In the genomic region with DNA sequence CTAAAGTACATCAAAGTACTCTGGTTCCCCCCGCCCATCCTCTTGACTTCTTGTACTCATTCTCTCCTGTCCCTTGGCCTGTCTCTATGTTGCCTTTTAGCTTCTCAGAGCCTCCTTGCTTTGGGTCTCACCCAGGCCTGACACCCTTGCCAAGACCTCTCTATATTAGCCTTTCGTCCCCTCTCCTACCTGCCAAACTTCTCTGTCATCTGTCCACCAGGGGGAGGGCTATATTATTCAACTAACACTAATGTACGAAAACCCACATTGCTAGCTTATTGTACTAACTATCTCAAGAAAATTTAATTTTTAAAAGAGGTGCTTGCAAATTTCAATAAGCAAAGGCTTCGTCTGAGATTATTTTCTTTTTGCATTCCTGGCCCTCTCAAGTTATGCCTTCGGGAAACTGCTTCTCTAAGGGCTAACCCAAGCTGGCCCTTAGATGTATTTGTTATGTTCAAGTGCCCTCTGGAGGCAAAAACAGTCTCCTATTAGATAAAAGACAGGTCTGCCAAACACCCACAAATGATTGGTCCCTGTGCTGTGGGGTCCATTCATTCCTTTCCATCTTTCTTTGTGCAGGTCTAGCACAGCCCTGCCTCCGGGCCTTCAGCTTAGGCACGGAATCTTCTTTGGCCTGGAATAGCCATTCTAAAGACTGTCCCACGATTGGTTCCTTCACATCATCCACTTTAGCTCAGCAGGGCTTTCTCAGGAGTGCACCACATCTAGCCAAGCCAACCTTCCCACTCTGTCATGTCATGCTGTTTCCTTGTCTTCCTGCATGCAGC, we compare ENCODE assay signal across 8 cellular contexts. TPM values are rescaled to one million over a fixed set of nuclear protein-coding genes. Genes with fewer than 3 reads are reported as not detected.
DNase-seq lines count a peak whose midpoint lies in the region; ATAC-seq and TF ChIP-seq lines count a peak whose summit lies in the region.

No MANE protein-coding gene starts in this region.

- H3K36me3 ChIP-seq in NT2/D1 (ENCODE audit: insufficient read depth, insufficient read length, low read length) (no peaks in the 10 kb centered on the region), heart right ventricle (no peaks in the 10 kb centered on the region), rectal smooth muscle tissue (ENCODE audit: control insufficient read depth, insufficient read depth, low read length) (no peaks in the 10 kb centered on the region)

- H3K4me1 ChIP-seq in NT2/D1 (ENCODE audit: insufficient read depth, insufficient read length) (peaks cover 3% of the 10 kb centered on the region), heart right ventricle (peaks cover 0 to 25% (median 0%) of the 10 kb centered on the region in 9 donors), rectal smooth muscle tissue (ENCODE audit: control insufficient read depth, insufficient read depth, low read length) (no peaks in the 10 kb centered on the region)

- WGBS in heart right ventricle, 2 donors = 13 to 16% methylated on average over 8 of the region's 8 CpGs

- H3K27ac ChIP-seq in HL-60 (replicated peaks) (peak overlapping the region; percentile 66), heart right ventricle (peak overlapping the region in 2 of 10 donors; percentile 44 to 79), rectal smooth muscle tissue (ENCODE audit: low read depth, low read length) (no peak overlapping the region)

- H3K27ac Mint-ChIP-seq in activated naive CD8-positive, alpha-beta T cell = peak overlapping the region; percentile 100

- peak overlapping the region; percentile 22 for H3K4me3 ChIP-seq in HL-60 (replicated peaks; ENCODE audit: insufficient read depth, low read length)
- no peak overlapping the region for H3K4me3 ChIP-seq in NT2/D1 (ENCODE audit: insufficient read length, low read depth)
- H3K4me3 ChIP-seq in heart right ventricle = peak overlapping the region in 6 of 10 donors; percentile 21 to 41 (median 37)
- H3K4me3 ChIP-seq in rectal smooth muscle tissue (ENCODE audit: low read length) = peak overlapping the region; percentile 37

- peak overlapping the region; percentile 86 for H3K4me3 Mint-ChIP-seq in activated naive CD8-positive, alpha-beta T cell

- intact Hi-C loops in heart right ventricle (cut with DNase I) = loop anchor here in 6 of 10 donors (5.0 to 10.0 kb wide), 4 partner anchors 277 to 1095 kb away; no protein-coding TSS in a partner anchor

- no peaks in the 10 kb centered on the region for H3K36me3 Mint-ChIP-seq in activated naive CD8-positive, alpha-beta T cell

- DNase-seq in ELR (ENCODE audit: low read depth) (peak; percentile 74), HL-60 (ENCODE audit: low read depth in 1 of 2, low spot score in 1 of 2) (peak in 1 of 2 experiments; percentile 78), NT2/D1 (ENCODE audit: low read depth, low spot score) (peak; percentile 16), heart right ventricle (peak in 1 of 2 donors; percentile 47), T1000 (lab: John Stamatoyannopoulos, UW) (no peak)

- H3K27me3 Mint-ChIP-seq in activated naive CD8-positive, alpha-beta T cell = no peaks in the 10 kb centered on the region

- H3K27me3 ChIP-seq in HL-60 (ENCODE audit: insufficient read depth, poor library complexity, severe bottlenecking) = no peaks in the 10 kb centered on the region
- no peaks in the 10 kb centered on the region for H3K27me3 ChIP-seq in NT2/D1 (ENCODE audit: insufficient read depth, insufficient read length)
- H3K27me3 ChIP-seq in heart right ventricle = no peaks in the 10 kb centered on the region
- no peaks in the 10 kb centered on the region for H3K27me3 ChIP-seq in rectal smooth muscle tissue (ENCODE audit: control insufficient read depth, insufficient read depth, low read length)

- H3K9me3 Mint-ChIP-seq in activated naive CD8-positive, alpha-beta T cell (ENCODE audit: low read depth) = no peaks in the 10 kb centered on the region

- no peak overlapping the region for H3K9ac ChIP-seq in NT2/D1 (ENCODE audit: insufficient read length, low read depth)
- H3K9ac ChIP-seq in rectal smooth muscle tissue (ENCODE audit: low read length) = no peak overlapping the region

- H3K4me1 Mint-ChIP-seq in activated naive CD8-positive, alpha-beta T cell (ENCODE audit: low read depth) = peaks cover 34% of the 10 kb centered on the region

- H3K9me3 ChIP-seq in NT2/D1 (ENCODE audit: insufficient read depth, low read length) (no peaks in the 10 kb centered on the region), heart right ventricle (no peaks in the 10 kb centered on the region)

- TF ChIP-seq CTCF in HL-60 (IDR thresholded peaks at IDR 0.05; ENCODE audit: insufficient read depth, low read length) = peak; percentile 26
- TF ChIP-seq CTCF in heart right ventricle (IDR thresholded peaks at IDR 0.05) = peak; percentile 43 to 80 (median 67)

- ATAC-seq in GM21423 (IDR thresholded peaks at IDR 0.05; ENCODE audit: unreplicated experiment) (peak; percentile 78), heart right ventricle (peak; percentile 57 to 88 (median 82))

RNA-seq across cellular contexts. Expression of gene MRPS31, which starts 6.4 kb away (rescaled TPM):
- total RNA-seq in heart right ventricle = 10 to 100 TPM; 22.2 to 32.9 (median 30.4) TPM
- 100 to 1,000 TPM in 1 of 2 donors, 10 to 100 TPM in 1; 32.8 to 121 TPM for polyA plus RNA-seq in heart right ventricle

RNA-seq across cellular contexts. Expression of gene SLC25A15, which starts 12.1 kb away (rescaled TPM):
- 1 to 10 TPM; 3.3 to 6.0 (median 4.9) TPM for total RNA-seq in heart right ventricle
- 1 to 10 TPM in 1 of 2 donors, under 1 TPM in 1; 0.73 to 4.8 TPM for polyA plus RNA-seq in heart right ventricle
